In genomic region chr1:94417702-94417961, GRCh38 we compare ENCODE assay signal across 2 cellular contexts.
A peak's percentile ranks its signal among the peaks of the same experiment; 100 is the strongest.
TF ChIP-seq lines count a peak whose summit lies in the region.

No MANE protein-coding gene starts in this region.

TF ChIP-seq in HEK293, 187 proteins besides CTCF, POLR2A, EP300 and RAD21 (continued from another document):
- TF ChIP-seq ZNF610 (tag by site-specific recombination; IDR thresholded peaks at IDR 0.05; ENCODE audit: borderline replicate concordance): peak; percentile 28; the same call in 1 of the 2 replicates
- peak; percentile 93; the same call in 1 of the 2 replicates for TF ChIP-seq ZBTB17 (tag by site-specific recombination; IDR thresholded peaks at IDR 0.05)
- 0 out of 2 replicates have a peak, but pooled peaks have one; percentile 60 for TF ChIP-seq ZNF324 (tag by site-specific recombination; IDR thresholded peaks at IDR 0.05)

TF ChIP-seq in GM12878, 131 proteins besides CTCF, POLR2A, EP300 and RAD21 (continued from another document):
- TF ChIP-seq TCF12 (IDR thresholded peaks at IDR 0.05; ENCODE audit: low read depth, low read length) (no peak), TBL1XR1 (IDR thresholded peaks at IDR 0.05; ENCODE audit: low read depth, low read length) (no peak), ZNF274 (IDR thresholded peaks at IDR 0.05; ENCODE audit: insufficient read depth, insufficient read length) (no peak), RB1 (IDR thresholded peaks at IDR 0.05; ENCODE audit: borderline replicate concordance) (no peak), POU2F2 (IDR thresholded peaks at IDR 0.05; ENCODE audit: borderline replicate concordance, low read depth, low read length) (no peak), GABPA (IDR thresholded peaks at IDR 0.05; ENCODE audit: low read depth) (no peak), EGR1 (IDR thresholded peaks at IDR 0.05; ENCODE audit: borderline replicate concordance in 1 of 2, low read depth in 2 of 2, low read length in 2 of 2) (no peak), ZNF622 (IDR thresholded peaks at IDR 0.05) (no peak), HDGF (IDR thresholded peaks at IDR 0.05) (no peak), JUND (IDR thresholded peaks at IDR 0.05; ENCODE audit: low read depth, low read length) (no peak), SREBF1 (IDR thresholded peaks at IDR 0.05; ENCODE audit: low read length) (no peak), MLLT1 (IDR thresholded peaks at IDR 0.05) (peak; percentile 85), YY1 (IDR thresholded peaks at IDR 0.05; ENCODE audit: low read depth, low read length) (no peak), ATF2 (IDR thresholded peaks at IDR 0.05; ENCODE audit: low read length) (no peak), PML (IDR thresholded peaks at IDR 0.05; ENCODE audit: low read length) (no peak), YBX1 (IDR thresholded peaks at IDR 0.05) (no peak), BACH1 (IDR thresholded peaks at IDR 0.05; ENCODE audit: borderline replicate concordance) (no peak), RCOR1 (conservative IDR thresholded peaks at IDR 0.05; ENCODE audit: low read depth, low read length) (no peak), POLR2AphosphoS2 (IDR thresholded peaks at IDR 0.05; ENCODE audit: low read depth, low read length) (0 out of 2 replicates have a peak, but pooled peaks have one; percentile 6), SMAD1 (IDR thresholded peaks at IDR 0.05; ENCODE audit: low read depth, partially characterized antibody) (no peak), ETV6 (conservative IDR thresholded peaks at IDR 0.05 in 1 of 2, IDR thresholded peaks at IDR 0.05 in 1 of 2; ENCODE audit: borderline replicate concordance in 1 of 2, low read depth in 1 of 2) (no peak), PAX8 (IDR thresholded peaks at IDR 0.05) (no peak), DPF2 (IDR thresholded peaks at IDR 0.05) (no peak), SIN3A (IDR thresholded peaks at IDR 0.05; ENCODE audit: low read depth, low read length) (peak; percentile 35; the same call in 1 of the 2 replicates), ZNF24 (IDR thresholded peaks at IDR 0.05) (no peak), RELA (IDR thresholded peaks at IDR 0.05; ENCODE audit: borderline replicate concordance, partially characterized antibody) (no peak)
- TF ChIP-seq, protein P1, sequence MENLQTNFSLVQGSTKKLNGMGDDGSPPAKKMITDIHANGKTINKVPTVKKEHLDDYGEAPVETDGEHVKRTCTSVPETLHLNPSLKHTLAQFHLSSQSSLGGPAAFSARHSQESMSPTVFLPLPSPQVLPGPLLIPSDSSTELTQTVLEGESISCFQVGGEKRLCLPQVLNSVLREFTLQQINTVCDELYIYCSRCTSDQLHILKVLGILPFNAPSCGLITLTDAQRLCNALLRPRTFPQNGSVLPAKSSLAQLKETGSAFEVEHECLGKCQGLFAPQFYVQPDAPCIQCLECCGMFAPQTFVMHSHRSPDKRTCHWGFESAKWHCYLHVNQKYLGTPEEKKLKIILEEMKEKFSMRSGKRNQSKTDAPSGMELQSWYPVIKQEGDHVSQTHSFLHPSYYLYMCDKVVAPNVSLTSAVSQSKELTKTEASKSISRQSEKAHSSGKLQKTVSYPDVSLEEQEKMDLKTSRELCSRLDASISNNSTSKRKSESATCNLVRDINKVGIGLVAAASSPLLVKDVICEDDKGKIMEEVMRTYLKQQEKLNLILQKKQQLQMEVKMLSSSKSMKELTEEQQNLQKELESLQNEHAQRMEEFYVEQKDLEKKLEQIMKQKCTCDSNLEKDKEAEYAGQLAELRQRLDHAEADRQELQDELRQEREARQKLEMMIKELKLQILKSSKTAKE (IDR thresholded peaks at IDR 0.05; ENCODE audit: low read depth, poor library complexity, severe bottlenecking): peak; percentile 21
- TF ChIP-seq, protein P2, sequence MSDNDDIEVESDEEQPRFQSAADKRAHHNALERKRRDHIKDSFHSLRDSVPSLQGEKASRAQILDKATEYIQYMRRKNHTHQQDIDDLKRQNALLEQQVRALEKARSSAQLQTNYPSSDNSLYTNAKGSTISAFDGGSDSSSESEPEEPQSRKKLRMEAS (IDR thresholded peaks at IDR 0.05; ENCODE audit: low read depth, low read length): no peak
- TF ChIP-seq, protein P3, sequence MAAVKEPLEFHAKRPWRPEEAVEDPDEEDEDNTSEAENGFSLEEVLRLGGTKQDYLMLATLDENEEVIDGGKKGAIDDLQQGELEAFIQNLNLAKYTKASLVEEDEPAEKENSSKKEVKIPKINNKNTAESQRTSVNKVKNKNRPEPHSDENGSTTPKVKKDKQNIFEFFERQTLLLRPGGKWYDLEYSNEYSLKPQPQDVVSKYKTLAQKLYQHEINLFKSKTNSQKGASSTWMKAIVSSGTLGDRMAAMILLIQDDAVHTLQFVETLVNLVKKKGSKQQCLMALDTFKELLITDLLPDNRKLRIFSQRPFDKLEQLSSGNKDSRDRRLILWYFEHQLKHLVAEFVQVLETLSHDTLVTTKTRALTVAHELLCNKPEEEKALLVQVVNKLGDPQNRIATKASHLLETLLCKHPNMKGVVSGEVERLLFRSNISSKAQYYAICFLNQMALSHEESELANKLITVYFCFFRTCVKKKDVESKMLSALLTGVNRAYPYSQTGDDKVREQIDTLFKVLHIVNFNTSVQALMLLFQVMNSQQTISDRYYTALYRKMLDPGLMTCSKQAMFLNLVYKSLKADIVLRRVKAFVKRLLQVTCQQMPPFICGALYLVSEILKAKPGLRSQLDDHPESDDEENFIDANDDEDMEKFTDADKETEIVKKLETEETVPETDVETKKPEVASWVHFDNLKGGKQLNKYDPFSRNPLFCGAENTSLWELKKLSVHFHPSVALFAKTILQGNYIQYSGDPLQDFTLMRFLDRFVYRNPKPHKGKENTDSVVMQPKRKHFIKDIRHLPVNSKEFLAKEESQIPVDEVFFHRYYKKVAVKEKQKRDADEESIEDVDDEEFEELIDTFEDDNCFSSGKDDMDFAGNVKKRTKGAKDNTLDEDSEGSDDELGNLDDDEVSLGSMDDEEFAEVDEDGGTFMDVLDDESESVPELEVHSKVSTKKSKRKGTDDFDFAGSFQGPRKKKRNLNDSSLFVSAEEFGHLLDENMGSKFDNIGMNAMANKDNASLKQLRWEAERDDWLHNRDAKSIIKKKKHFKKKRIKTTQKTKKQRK (IDR thresholded peaks at IDR 0.05; ENCODE audit: low read depth, low read length): no peak
- TF ChIP-seq, protein P4, sequence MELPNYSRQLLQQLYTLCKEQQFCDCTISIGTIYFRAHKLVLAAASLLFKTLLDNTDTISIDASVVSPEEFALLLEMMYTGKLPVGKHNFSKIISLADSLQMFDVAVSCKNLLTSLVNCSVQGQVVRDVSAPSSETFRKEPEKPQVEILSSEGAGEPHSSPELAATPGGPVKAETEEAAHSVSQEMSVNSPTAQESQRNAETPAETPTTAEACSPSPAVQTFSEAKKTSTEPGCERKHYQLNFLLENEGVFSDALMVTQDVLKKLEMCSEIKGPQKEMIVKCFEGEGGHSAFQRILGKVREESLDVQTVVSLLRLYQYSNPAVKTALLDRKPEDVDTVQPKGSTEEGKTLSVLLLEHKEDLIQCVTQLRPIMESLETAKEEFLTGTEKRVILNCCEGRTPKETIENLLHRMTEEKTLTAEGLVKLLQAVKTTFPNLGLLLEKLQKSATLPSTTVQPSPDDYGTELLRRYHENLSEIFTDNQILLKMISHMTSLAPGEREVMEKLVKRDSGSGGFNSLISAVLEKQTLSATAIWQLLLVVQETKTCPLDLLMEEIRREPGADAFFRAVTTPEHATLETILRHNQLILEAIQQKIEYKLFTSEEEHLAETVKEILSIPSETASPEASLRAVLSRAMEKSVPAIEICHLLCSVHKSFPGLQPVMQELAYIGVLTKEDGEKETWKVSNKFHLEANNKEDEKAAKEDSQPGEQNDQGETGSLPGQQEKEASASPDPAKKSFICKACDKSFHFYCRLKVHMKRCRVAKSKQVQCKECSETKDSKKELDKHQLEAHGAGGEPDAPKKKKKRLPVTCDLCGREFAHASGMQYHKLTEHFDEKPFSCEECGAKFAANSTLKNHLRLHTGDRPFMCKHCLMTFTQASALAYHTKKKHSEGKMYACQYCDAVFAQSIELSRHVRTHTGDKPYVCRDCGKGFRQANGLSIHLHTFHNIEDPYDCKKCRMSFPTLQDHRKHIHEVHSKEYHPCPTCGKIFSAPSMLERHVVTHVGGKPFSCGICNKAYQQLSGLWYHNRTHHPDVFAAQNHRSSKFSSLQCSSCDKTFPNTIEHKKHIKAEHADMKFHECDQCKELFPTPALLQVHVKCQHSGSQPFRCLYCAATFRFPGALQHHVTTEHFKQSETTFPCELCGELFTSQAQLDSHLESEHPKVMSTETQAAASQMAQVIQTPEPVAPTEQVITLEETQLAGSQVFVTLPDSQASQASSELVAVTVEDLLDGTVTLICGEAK (IDR thresholded peaks at IDR 0.05; ENCODE audit: borderline replicate concordance): peak; percentile 57; the same call in 1 of the 2 replicates
